ENCODE assay signal across 27 cellular contexts in the genomic region with DNA sequence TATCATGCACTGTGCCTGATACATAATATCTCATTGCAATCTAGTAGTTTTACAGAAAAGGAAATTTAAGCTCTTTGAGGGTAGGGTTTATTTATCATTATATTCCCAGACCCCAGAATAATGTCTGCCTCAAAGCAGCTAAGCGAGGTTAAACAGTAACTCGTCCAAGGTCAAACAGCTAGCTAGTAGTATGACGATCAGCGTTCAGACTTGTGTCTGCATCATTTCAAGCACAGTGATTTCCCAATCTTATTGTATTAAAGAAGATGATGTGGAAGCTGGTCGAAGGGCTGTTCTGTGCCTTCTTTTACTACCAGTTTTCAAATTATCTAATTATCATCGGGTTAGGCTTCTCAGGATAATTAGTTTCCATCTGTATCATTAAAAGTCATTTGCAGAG.
"Had no signal": no experiment of that assay in that cellular context is flagged by ENCODE, and none has a peak within 500 bp of the region (broad histone marks: within the 10 kb centered on the region; RNA-seq: fewer than 3 reads in every experiment).

No MANE protein-coding gene starts in this region.

- H3K4me3 ChIP-seq: coronary artery, dorsolateral prefrontal cortex, esophagus squamous epithelium, gastrocnemius medialis, heart right ventricle, left lung, lower lobe of right lung, mucosa of descending colon had no signal

- FAIRE-seq: colon, endometrium, islet of Langerhans, keratinocyte had no signal

- H3K27ac Mint-ChIP-seq: effector memory CD8-positive, alpha-beta T cell; endodermal cell; mesothelial cell of epicardium had no signal

- H3K36me3 ChIP-seq: esophagus squamous epithelium, gastrocnemius medialis, heart right ventricle, left lung, lower lobe of right lung had no signal

- H3K27me3 ChIP-seq: dorsolateral prefrontal cortex, esophagus squamous epithelium, gastrocnemius medialis, heart right ventricle, left lung had no signal

- H3K4me3 Mint-ChIP-seq: effector memory CD8-positive, alpha-beta T cell; endodermal cell; mesothelial cell of epicardium had no signal

- ATAC-seq: effector memory CD8-positive, alpha-beta T cell; esophagus mucosa; gastrocnemius medialis; heart right ventricle; left cardiac atrium; left lung; left ventricle myocardium superior; lower lobe of right lung; mucosa of descending colon had no signal

- DNase-seq: dermis blood vessel endothelial cell; dorsolateral prefrontal cortex; effector CD8-positive, alpha-beta T cell; effector memory CD8-positive, alpha-beta T cell; endodermal cell; erythroblast; esophagus squamous epithelium; foreskin fibroblast; foreskin melanocyte; gastrocnemius medialis; glutamatergic neuron; head of caudate nucleus; heart right ventricle; hippocampal formation; left cardiac atrium; left lung; left ventricle myocardium superior; lower lobe of right lung; mesenchymal stem cell; mucosa of descending colon had no signal
